2 cellular contexts compared by ENCODE assay signal in the genomic region with DNA sequence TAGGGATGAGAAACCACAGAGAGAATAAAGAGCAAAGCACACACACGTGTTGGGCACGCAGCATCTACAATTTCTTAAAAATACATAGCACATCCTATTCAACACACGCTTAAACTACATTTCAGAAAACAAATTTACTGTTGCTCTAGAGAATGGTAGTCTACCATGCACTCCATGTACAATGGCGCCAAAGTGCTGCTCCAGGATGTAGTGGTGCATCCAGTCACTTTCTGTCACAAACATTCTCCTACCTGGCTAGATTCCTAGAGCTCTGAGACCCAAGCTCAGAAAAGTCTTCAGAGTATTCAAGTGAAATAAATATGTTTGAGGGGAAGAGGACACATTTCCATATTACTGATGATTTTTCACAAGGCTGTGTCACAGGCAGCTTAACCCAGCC.
"Had no signal": no experiment of that assay in that cellular context is flagged by ENCODE, and none has a peak within 500 bp of the region (broad histone marks: within the 10 kb centered on the region; RNA-seq: fewer than 3 reads in every experiment).

No MANE protein-coding gene starts in this region.

- DNase-seq: GF-D8 had no signal

- H3K4me3 ChIP-seq: GM12878 had no signal
